26 cellular contexts compared by ENCODE assay signal in genomic region chr5:163305655-163306054, GRCh38.
"Had no signal": no experiment of that assay in that cellular context is flagged by ENCODE, and none has a peak within 500 bp of the region (broad histone marks: within the 10 kb centered on the region; RNA-seq: fewer than 3 reads in every experiment).

No MANE protein-coding gene starts in this region.

- H3K4me3 ChIP-seq: stomach, suprapubic skin, testis, thoracic aorta, thyroid gland, tibial artery, tibial nerve, transverse colon, upper lobe of left lung, upper lobe of right lung, uterus, vagina had no signal

- DNase-seq: stimulated activated CD4-positive, alpha-beta T cell treated with anti-CD3 and anti-CD28 coated beads, Interleukin-2, amount 100 ng/mL, for 48 hours; stimulated activated CD4-positive, alpha-beta T cell treated with anti-CD3 and anti-CD28 coated beads, Interleukin-4, amount 100 ng/mL, for 1 hour; stimulated activated CD4-positive, alpha-beta T cell treated with anti-CD3 and anti-CD28 coated beads, Interleukin-4, amount 100 ng/mL, for 24 hours; stimulated activated CD4-positive, alpha-beta T cell treated with anti-CD3 and anti-CD28 coated beads, Interleukin-4, amount 100 ng/mL, for 4 hours; stimulated activated CD8-positive, alpha-beta memory T cell treated with anti-CD3 and anti-CD28 coated beads, Interleukin-4, amount 100 ng/mL, for 48 hours; stimulated activated naive B cell treated with anti-CD40 and anti-IgM and Interleukin-4, amounts not matched to agents 10 μg/mL and 1 μg/mL and 100 μg/mL, for 72 hours; stimulated activated naive CD4-positive, alpha-beta T cell; stimulated activated naive CD4-positive, alpha-beta T cell treated with Interleukin-2 at 50 U/mL for 16 hours; stimulated activated naive CD8-positive, alpha-beta T cell treated with anti-CD3 and anti-CD28 coated beads, Interleukin-15, amount 100 ng/mL, for 72 hours; stimulated activated naive CD8-positive, alpha-beta T cell treated with anti-CD3 and anti-CD28 coated beads, Interleukin-15, Interleukin-2, amounts not matched to agents 100 U/mL and 50 U/mL, for 24 hours; stomach; substantia nigra; testis; thyroid gland; tibial artery; transverse colon; trophoblast cell; upper lobe of left lung; upper lobe of right lung; uterus had no signal

- H3K27me3 ChIP-seq: stomach, suprapubic skin, testis, thyroid gland, tibial artery, tibial nerve, transverse colon, upper lobe of left lung, upper lobe of right lung, uterus, vagina had no signal

- ATAC-seq: stimulated activated effector memory CD8-positive, alpha-beta T cell treated with anti-CD3 and anti-CD28 coated beads, Interleukin-12 subunit alpha, Interleukin-12 subunit beta, amount 100 ng/mL, for 72 hours; stimulated activated memory B cell treated with anti-CD40 and anti-IgM and Interleukin-4, amounts not matched to agents 10 μg/mL and 1 μg/mL and 100 μg/mL, for 72 hours; stimulated activated naive B cell treated with anti-CD40 and anti-IgM and Interleukin-4, amounts not matched to agents 10 μg/mL and 1 μg/mL and 100 μg/mL, for 72 hours; stimulated activated naive CD8-positive, alpha-beta T cell treated with anti-CD3 and anti-CD28 coated beads, Interleukin-15, amount 100 ng/mL, for 72 hours; stimulated activated naive CD8-positive, alpha-beta T cell treated with anti-CD3 and anti-CD28 coated beads, Interleukin-15, Interleukin-2, amounts not matched to agents 100 U/mL and 50 U/mL, for 24 hours had no signal

- H3K27ac ChIP-seq: stomach, suprapubic skin, testis, thoracic aorta, thyroid gland, tibial artery, tibial nerve, transverse colon, upper lobe of left lung, upper lobe of right lung, uterus, vagina had no signal

- H3K36me3 ChIP-seq: stomach, suprapubic skin, thoracic aorta, thyroid gland, tibial artery, tibial nerve, transverse colon, upper lobe of left lung, upper lobe of right lung, uterus, vagina had no signal

- H3K9me3 ChIP-seq: stomach, suprapubic skin, testis, thoracic aorta, thyroid gland, tibial artery, tibial nerve, transverse colon, upper lobe of left lung, upper lobe of right lung, uterus, vagina had no signal
